ENCODE assay signal across 9 cellular contexts in the genomic region with DNA sequence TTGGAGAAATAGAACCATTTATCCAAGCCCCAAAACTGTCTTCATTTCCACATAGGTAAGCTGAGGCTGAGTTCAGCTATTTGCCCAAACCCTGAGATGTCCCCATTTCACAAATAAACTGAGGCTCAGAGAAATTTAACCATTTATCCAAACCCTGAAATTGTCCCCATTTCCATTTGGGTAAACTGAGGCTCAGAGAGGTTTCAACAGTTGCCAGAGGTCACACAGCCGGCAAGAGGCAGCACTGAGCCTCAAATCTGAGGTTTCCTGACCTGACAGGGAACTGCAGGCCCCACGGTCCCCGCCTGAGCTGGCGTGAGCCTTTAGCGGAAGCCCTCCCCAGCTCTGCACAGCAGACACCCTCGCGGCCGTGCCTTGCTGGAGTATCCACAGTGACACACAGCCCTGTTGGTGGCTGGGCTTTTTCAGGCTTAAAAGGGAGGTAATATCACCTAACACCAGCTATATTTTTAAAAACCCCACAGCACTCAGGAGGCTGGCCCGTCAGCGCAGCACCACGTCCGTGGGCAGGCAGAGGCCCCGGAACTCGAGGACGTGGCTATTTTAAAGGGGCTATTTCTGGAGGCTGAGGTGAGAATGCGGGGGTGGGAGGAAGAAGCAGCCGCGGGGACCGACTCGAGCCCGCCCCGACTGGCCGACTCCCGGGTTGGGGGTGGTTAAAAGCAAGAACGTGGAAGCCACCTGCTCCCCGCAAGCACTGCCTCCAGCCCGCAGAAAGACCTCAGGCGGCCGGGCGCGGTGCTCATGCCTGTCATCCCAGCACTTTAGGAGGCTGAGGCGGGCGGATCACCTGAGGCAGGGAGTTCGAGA. TPM values are rescaled to one million over a fixed set of nuclear protein-coding genes. Genes with fewer than 3 reads are reported as not detected.
DNase-seq lines count a peak whose midpoint lies in the region; ATAC-seq and TF ChIP-seq lines count a peak whose summit lies in the region.
"Had no signal": no experiment of that assay in that cellular context is flagged by ENCODE, and none has a peak within 500 bp of the region (broad histone marks: within the 10 kb centered on the region; RNA-seq: fewer than 3 reads in every experiment).

No MANE protein-coding gene starts in this region.

- intact Hi-C loops in heart right ventricle (cut with DNase I), result no loop called here

- peaks cover 0 to 9% (median 4%) of the 10 kb centered on the region in 11 donors for H3K9me3 ChIP-seq in heart right ventricle
- H3K9me3 ChIP-seq: HAP-1 had no signal

- H3K27me3 ChIP-seq in heart right ventricle, result peaks cover 0 to 22% (median 9%) of the 10 kb centered on the region in 7 donors

- no peak overlapping the region for H3K4me3 ChIP-seq in heart right ventricle
- H3K4me3 ChIP-seq: HAP-1 had no signal

- no peak for TF ChIP-seq CTCF in heart right ventricle (IDR thresholded peaks at IDR 0.05)

- ATAC-seq in GM21526 (IDR thresholded peaks at IDR 0.05; ENCODE audit: low FRiP score, unreplicated experiment) (peak; percentile 58), heart right ventricle (peak in 7 of 8 donors; percentile 35 to 75 (median 42)), GM21447 (IDR thresholded peaks at IDR 0.05; ENCODE audit: unreplicated experiment) (no peak)

- peak; percentile 37 for DNase-seq in GDM1 (lab: John Stamatoyannopoulos, UW)
- peak; percentile 43 for DNase-seq in NCI-H2227 (lab: John Stamatoyannopoulos, UW; ENCODE audit: unreplicated experiment)
- DNase-seq in heart right ventricle, result no peak
- DNase-seq in NCI-H1105 treated with DMSO at 0.1 percent for 48 hours (lab: John Stamatoyannopoulos, UW), result no peak
- no peak for DNase-seq in T1000 (lab: John Stamatoyannopoulos, UW)
- DNase-seq in AG20443 (ENCODE audit: low spot score), result no peak

- no peak overlapping the region for H3K27ac ChIP-seq in heart right ventricle

- peaks cover 0 to 7% (median 0%) of the 10 kb centered on the region in 9 donors for H3K4me1 ChIP-seq in heart right ventricle
- H3K4me1 ChIP-seq: HAP-1 had no signal

- H3K36me3 ChIP-seq in heart right ventricle, result no peaks in the 10 kb centered on the region

- WGBS in heart right ventricle, 2 donors, result 21 to 27% methylated on average over 34 of the region's 34 CpGs

RNA-seq across cellular contexts. Expression of a gene that starts 18.5 kb away (rescaled TPM):
- 10 to 100 TPM; 25.5 to 74.7 (median 33.1) TPM for total RNA-seq in heart right ventricle
- polyA plus RNA-seq in heart right ventricle, result 10 to 100 TPM in 1 of 2 donors, 1 to 10 TPM in 1; 4.9 to 20.2 TPM

Comparison
In these comparisons a context has a peak if more than half of its experiments do, and no peak if none do; other contexts are left out.
1. DNase-seq: peak in GDM1 (single experiment) and NCI-H2227 (single experiment); none in heart right ventricle (0 of 2), NCI-H1105 treated with DMSO at 0.1 percent for 48 hours (single experiment), T1000 (single experiment) and AG20443 (single experiment).